ENCODE assay signal across 1 cellular context in genomic region chr13:49858183-49858856, GRCh38.
TF ChIP-seq lines count a peak whose summit lies in the region.

No MANE protein-coding gene starts in this region.

TF ChIP-seq in HepG2, 621 proteins besides CTCF, POLR2A, EP300 and RAD21 (continued from another document and continues in another):
- TF ChIP-seq MEIS1 (CRISPR knock-in tag; IDR thresholded peaks at IDR 0.05; ENCODE audit: borderline replicate concordance) (no peak), ZBTB10 (CRISPR knock-in tag; IDR thresholded peaks at IDR 0.05; ENCODE audit: borderline replicate concordance) (no peak), ZBTB33 (CRISPR knock-in tag; IDR thresholded peaks at IDR 0.05) (no peak), KAT8 (CRISPR knock-in tag; IDR thresholded peaks at IDR 0.05) (peak; percentile 70; the same call in 1 of the 2 replicates), ZNF263 (CRISPR knock-in tag; IDR thresholded peaks at IDR 0.05) (peak; percentile 69; the same call in 1 of the 2 replicates), ZBTB2 (CRISPR knock-in tag; IDR thresholded peaks at IDR 0.05; ENCODE audit: low read depth) (no peak), EHMT2 (IDR thresholded peaks at IDR 0.05; ENCODE audit: borderline replicate concordance, low read depth, low read length) (0 out of 2 replicates have a peak, but pooled peaks have one; percentile 14), CEBPG (CRISPR knock-in tag; IDR thresholded peaks at IDR 0.05) (peak; percentile 99), YY1 (IDR thresholded peaks at IDR 0.05; ENCODE audit: insufficient read depth, insufficient replicate concordance, low read depth, low read length) (no peak), ARID3A (IDR thresholded peaks at IDR 0.05; ENCODE audit: low read depth, low read length) (peak; percentile 96), ZNF256 (CRISPR knock-in tag; conservative IDR thresholded peaks at IDR 0.05) (no peak), ZNF333 (CRISPR knock-in tag; IDR thresholded peaks at IDR 0.05; ENCODE audit: borderline replicate concordance) (no peak), MIXL1 (CRISPR knock-in tag; IDR thresholded peaks at IDR 0.05) (peak; percentile 78), POGZ (CRISPR knock-in tag; IDR thresholded peaks at IDR 0.05) (peak; percentile 56), RFX5 (IDR thresholded peaks at IDR 0.05; ENCODE audit: low read depth, low read length) (no peak), ZNF841 (CRISPR knock-in tag; IDR thresholded peaks at IDR 0.05; ENCODE audit: borderline replicate concordance) (no peak), HOXD1 (CRISPR knock-in tag; IDR thresholded peaks at IDR 0.05) (peak; percentile 57; the same call in 1 of the 2 replicates), TARDBP (CRISPR knock-in tag; IDR thresholded peaks at IDR 0.05) (peak; percentile 47; the same call in 1 of the 2 replicates), HHEX (CRISPR knock-in tag; IDR thresholded peaks at IDR 0.05) (peak; percentile 86), ZNF503 (CRISPR knock-in tag; IDR thresholded peaks at IDR 0.05) (peak; percentile 89; the same call in 1 of the 2 replicates), ZNF281 (CRISPR knock-in tag; IDR thresholded peaks at IDR 0.05; ENCODE audit: borderline replicate concordance) (peak; percentile 19; the same call in 1 of the 2 replicates), HNF4A (CRISPR knock-in tag; IDR thresholded peaks at IDR 0.05) (peak; percentile 70), ERF (CRISPR knock-in tag; IDR thresholded peaks at IDR 0.05) (no peak), SIN3B (IDR thresholded peaks at IDR 0.05; ENCODE audit: low read length) (no peak), MTA3 (CRISPR knock-in tag; IDR thresholded peaks at IDR 0.05) (no peak), ZNF878 (CRISPR knock-in tag; IDR thresholded peaks at IDR 0.05) (peak; percentile 36; the same call in 1 of the 2 replicates), HCFC1 (IDR thresholded peaks at IDR 0.05; ENCODE audit: low read depth, low read length) (no peak), KLF11 (CRISPR knock-in tag; IDR thresholded peaks at IDR 0.05) (no peak), SOX13 (IDR thresholded peaks at IDR 0.05) (no peak; the same call in 1 of the 2 replicates), SOX13 (CRISPR knock-in tag; conservative IDR thresholded peaks at IDR 0.05 in 1 of 2, IDR thresholded peaks at IDR 0.05 in 1 of 2) (peak in 1 of 2 experiments; percentile 87; a peak in 2 of 4 replicates), KDM3A (CRISPR knock-in tag; IDR thresholded peaks at IDR 0.05; ENCODE audit: low read depth) (0 out of 2 replicates have a peak, but pooled peaks have one; percentile 43), BCL6 (CRISPR knock-in tag; IDR thresholded peaks at IDR 0.05) (peak; percentile 100), HDAC1 (CRISPR knock-in tag; IDR thresholded peaks at IDR 0.05) (peak; percentile 78), NKX3-1 (CRISPR knock-in tag; IDR thresholded peaks at IDR 0.05) (peak; percentile 73), TBX3 (IDR thresholded peaks at IDR 0.05; ENCODE audit: borderline replicate concordance) (peak; percentile 76; the same call in 1 of the 2 replicates), SOX5 (CRISPR knock-in tag; IDR thresholded peaks at IDR 0.05; ENCODE audit: borderline replicate concordance) (peak; percentile 84; the same call in 1 of the 2 replicates), ZNF691 (CRISPR knock-in tag; IDR thresholded peaks at IDR 0.05; ENCODE audit: borderline replicate concordance, low read depth) (no peak), HNRNPL (IDR thresholded peaks at IDR 0.05; ENCODE audit: low read depth, low read length) (no peak), KDM6A (CRISPR knock-in tag; IDR thresholded peaks at IDR 0.05; ENCODE audit: low read depth) (peak; percentile 82), ZC3H13 (CRISPR knock-in tag; IDR thresholded peaks at IDR 0.05) (no peak), HMGXB4 (CRISPR knock-in tag; IDR thresholded peaks at IDR 0.05; ENCODE audit: borderline replicate concordance in 1 of 2, low read depth in 1 of 2) (no peak), ATM (IDR thresholded peaks at IDR 0.05; ENCODE audit: borderline replicate concordance) (no peak), ZNF260 (CRISPR knock-in tag; IDR thresholded peaks at IDR 0.05; ENCODE audit: borderline replicate concordance, low read depth) (no peak), MIER3 (CRISPR knock-in tag; IDR thresholded peaks at IDR 0.05; ENCODE audit: borderline replicate concordance) (0 out of 2 replicates have a peak, but pooled peaks have one; percentile 59), ZNF44 (CRISPR knock-in tag; IDR thresholded peaks at IDR 0.05) (no peak), SKIL (CRISPR knock-in tag; IDR thresholded peaks at IDR 0.05; ENCODE audit: borderline replicate concordance) (0 out of 2 replicates have a peak, but pooled peaks have one; percentile 20), ZFP37 (CRISPR knock-in tag; IDR thresholded peaks at IDR 0.05; ENCODE audit: borderline replicate concordance) (no peak), KLF12 (CRISPR knock-in tag; IDR thresholded peaks at IDR 0.05; ENCODE audit: borderline replicate concordance) (no peak), THYN1 (CRISPR knock-in tag; IDR thresholded peaks at IDR 0.05; ENCODE audit: borderline replicate concordance, low read depth) (no peak), JUNB (CRISPR knock-in tag; IDR thresholded peaks at IDR 0.05; ENCODE audit: borderline replicate concordance) (no peak)
